In the genomic region with DNA sequence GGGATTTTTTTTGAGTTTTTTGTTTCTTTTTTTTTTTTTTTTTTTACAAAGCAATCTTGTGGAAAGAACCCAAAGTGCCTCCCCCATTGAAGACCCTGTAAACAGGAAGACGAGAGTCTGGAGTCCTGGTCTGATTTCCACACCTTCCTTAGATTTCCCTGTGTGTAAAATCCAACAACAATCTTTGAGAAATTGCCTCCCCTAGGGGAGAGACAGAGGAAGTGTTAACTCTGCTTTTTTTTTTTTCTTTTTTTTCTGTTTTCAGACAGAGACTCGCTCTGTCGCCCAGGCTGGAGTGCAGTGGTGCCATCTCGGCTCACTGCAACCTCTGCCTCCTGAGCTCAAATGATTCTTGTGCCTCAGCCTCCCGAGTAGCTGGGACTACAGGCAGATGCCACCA, we compare ENCODE assay signal across 8 cellular contexts.
DNase-seq lines count a peak whose midpoint lies in the region; FAIRE-seq and TF ChIP-seq lines count a peak whose summit lies in the region.
"Not testable (repeated sequence)": the region's sequence is repeated elsewhere in the genome, so short reads cannot be mapped to it uniquely, and the experiment has no call there.

No MANE protein-coding gene starts in this region.

- CTCF ChIA-PET in AG04450 (lab: Charles Lee): interaction anchor here (0.6 to 0.7 kb wide), 2 partner anchors 381 to 540 kb away, joined by 3 read pairs; no protein-coding TSS in a partner anchor

- H3F3A ChIP-seq in neural progenitor cell (ENCODE audit: low read depth): not testable (repeated sequence)

- not testable (repeated sequence) for H3K4me2 ChIP-seq in neural progenitor cell

- FAIRE-seq in bronchial epithelial cell (lab: Jason Lieb, UNC): not testable (repeated sequence)

- TF ChIP-seq CTCF in AG04450 (IDR thresholded peaks at IDR 0.05; ENCODE audit: low read depth, low read length) (peak; percentile 55), bronchial epithelial cell (IDR thresholded peaks at IDR 0.05; ENCODE audit: insufficient read depth, low read length, severe bottlenecking) (peak; percentile 17), neural progenitor cell (IDR thresholded peaks at IDR 0.05) (peak; percentile 56)

- H2AFZ ChIP-seq in neural progenitor cell (replicated peaks): not testable (repeated sequence)

- not testable (repeated sequence) for H3K4me1 ChIP-seq in neural progenitor cell

- not testable (repeated sequence) for H4K20me1 ChIP-seq in neural progenitor cell (ENCODE audit: low read depth)

- H3K27ac ChIP-seq in AG04450 (ENCODE audit: low read depth, low read length); neural progenitor cell: not testable (repeated sequence)

- in situ Hi-C loops in SK-MEL-5 (cut with HindIII; ENCODE audit: low pct_unique_long_range_greater_than_20kb, low sequenced_read_pairs): not testable (repeated sequence)

- H3K9ac ChIP-seq in neural progenitor cell: not testable (repeated sequence)

- not testable (repeated sequence) for H3K9me3 Mint-ChIP-seq in neural progenitor cell

- H3K9me3 ChIP-seq in AG04450 (ENCODE audit: control insufficient read depth, insufficient read depth, low read length); neural progenitor cell (ENCODE audit: low read depth): not testable (repeated sequence)

- not testable (repeated sequence) for H3K4me3 ChIP-seq in AG04450 (ENCODE audit: low read depth, low read length); bronchial epithelial cell (ENCODE audit: low read depth, low read length); neural progenitor cell

- not testable (repeated sequence) for H3K27ac Mint-ChIP-seq in neural progenitor cell

- not testable (repeated sequence) for H3K79me2 ChIP-seq in neural progenitor cell (ENCODE audit: low read depth)

- H3K27me3 ChIP-seq in AG04450 (ENCODE audit: control insufficient read depth, insufficient read depth, low read length); bronchial epithelial cell (ENCODE audit: control insufficient read depth, insufficient read depth, low read length); neural progenitor cell: not testable (repeated sequence)

- H3K27me3 Mint-ChIP-seq in neural progenitor cell (ENCODE audit: insufficient read depth, low read depth): not testable (repeated sequence)

- not testable (repeated sequence) for H3K36me3 ChIP-seq in bronchial epithelial cell (ENCODE audit: control insufficient read depth, insufficient read depth, low read length); neural progenitor cell

- not testable (repeated sequence) for H3K36me3 Mint-ChIP-seq in neural progenitor cell

- POLR2A ChIA-PET in AG04450 (lab: Yijun Ruan, JAX): not testable (repeated sequence)

- H3K4me3 Mint-ChIP-seq in neural progenitor cell: not testable (repeated sequence)

- H3K4me1 Mint-ChIP-seq in neural progenitor cell: not testable (repeated sequence)

- not testable (repeated sequence) for DNase-seq in AG04450 (ENCODE audit: low read depth, low spot score)
- DNase-seq in EH (ENCODE audit: low read depth) (peak; percentile 13), HCEC 1CT (peak; percentile 0), NAMALWA (ENCODE audit: low spot score) (peak; percentile 8), SK-MEL-5 (ENCODE audit: low read depth, low spot score) (peak; percentile 48), bronchial epithelial cell (ENCODE audit: low read depth) (peak; percentile 0), glomerular visceral epithelial cell (ENCODE audit: extremely low spot score) (peak; percentile 1), neural progenitor cell (ENCODE audit: low spot score) (peak; percentile 30)
